In the genomic region with DNA sequence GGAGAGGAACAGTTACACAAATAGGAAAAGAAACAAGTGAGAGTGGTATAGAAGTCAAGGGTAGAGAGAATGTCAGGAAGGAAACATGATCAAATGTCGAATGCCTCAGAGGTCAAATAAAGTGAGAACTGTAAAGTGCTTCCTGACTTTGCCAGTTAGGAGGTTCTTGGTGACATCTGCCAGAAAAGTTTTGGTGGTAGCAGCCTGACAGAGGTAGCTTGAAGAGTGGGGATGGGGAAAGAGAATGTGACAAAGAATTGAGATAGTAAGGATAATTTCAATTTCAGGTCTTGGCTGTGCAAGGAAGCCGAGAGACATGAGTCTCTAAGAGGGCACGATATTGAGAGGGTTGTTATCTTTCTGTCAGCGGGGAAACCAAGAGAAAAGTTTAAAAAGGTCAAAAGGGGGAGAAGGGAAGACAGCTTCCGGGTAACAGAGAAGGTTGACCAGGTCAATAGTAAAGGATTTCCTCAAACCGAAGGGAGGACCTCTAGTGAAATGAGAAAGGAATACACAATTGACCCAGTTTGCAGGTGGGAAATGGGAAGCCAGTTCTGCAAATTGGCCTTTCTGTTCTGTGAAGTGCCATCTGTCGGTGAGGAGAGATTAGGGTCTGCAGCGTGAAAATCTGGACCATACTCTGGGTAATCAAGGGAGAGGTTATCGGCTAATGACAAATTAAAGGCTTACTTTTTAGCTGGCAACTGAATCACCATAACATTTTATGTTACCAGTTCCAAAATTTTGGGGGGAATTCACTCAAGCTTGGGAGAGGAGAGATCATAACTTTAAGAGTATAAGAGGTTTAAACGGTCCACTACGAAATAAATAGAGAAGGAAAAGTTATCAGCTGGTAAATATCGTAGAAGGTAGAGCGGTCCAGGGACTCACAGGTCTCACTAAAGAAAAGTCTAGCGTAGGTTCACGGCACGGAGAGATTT, we compare ENCODE assay signal across 8 cellular contexts. TPM values are rescaled to one million over a fixed set of nuclear protein-coding genes. Genes with fewer than 3 reads are reported as not detected.
DNase-seq lines count a peak whose midpoint lies in the region; ATAC-seq, FAIRE-seq and TF ChIP-seq lines count a peak whose summit lies in the region.

No MANE protein-coding gene starts in this region.

- WGBS in mesendoderm (ENCODE audit: extremely low coverage, insufficient coverage, low lambda C conversion rate) = no CpG with 5 or more reads among the region's 16 CpGs

- H3K4me2 ChIP-seq in KMS-11 (peak overlapping the region; percentile 63), mesendoderm (ENCODE audit: low read length) (peak overlapping the region; percentile 75)

- peaks cover 35% of the 10 kb centered on the region for H3K79me2 ChIP-seq in KMS-11 (ENCODE audit: insufficient read depth, low read depth)
- H3K79me2 ChIP-seq in mesendoderm (ENCODE audit: control insufficient read depth, insufficient read depth, low read length) = peaks cover 31% of the 10 kb centered on the region

- peak overlapping the region; percentile 47 for H2AFZ ChIP-seq in KMS-11 (ENCODE audit: low read depth)

- H3K27me3 Mint-ChIP-seq in dendritic cell treated with granulocyte-macrophage colony-stimulating factor and Interleukin-4, amounts not matched to agents 40 ng/mL and 50 ng/mL, for 4 days = no peaks in the 10 kb centered on the region

- H2AK5ac ChIP-seq in mesendoderm (ENCODE audit: low read length) = no peak overlapping the region

- peak; percentile 55 for TF ChIP-seq CTCF in KMS-11 (conservative IDR thresholded peaks at IDR 0.05; ENCODE audit: low read depth, low read length)

- peak overlapping the region; percentile 100 for H3K27ac ChIP-seq in KMS-11
- peak overlapping the region; percentile 84 for H3K27ac ChIP-seq in mesendoderm (ENCODE audit: low read depth, low read length)

- intact Hi-C loops in dendritic cell treated with granulocyte-macrophage colony-stimulating factor and Interleukin-4, amounts not matched to agents 40 ng/mL and 50 ng/mL, for 4 days (cut with micrococcal nuclease) = loop anchor here (5.0 kb wide), 1 partner anchor 75 kb away; no protein-coding TSS in a partner anchor

- no peak for ATAC-seq in GM19397 (IDR thresholded peaks at IDR 0.05; ENCODE audit: unreplicated experiment)

- H3K36me3 Mint-ChIP-seq in dendritic cell treated with granulocyte-macrophage colony-stimulating factor and Interleukin-4, amounts not matched to agents 40 ng/mL and 50 ng/mL, for 4 days (ENCODE audit: low read depth) = peaks cover 58% of the 10 kb centered on the region

- peak overlapping the region; percentile 100 for H3K9ac ChIP-seq in KMS-11
- peak overlapping the region; percentile 97 for H3K9ac ChIP-seq in mesendoderm (ENCODE audit: low read length)

- H4K8ac ChIP-seq in mesendoderm (ENCODE audit: low read depth, low read length) = no peak overlapping the region

- H3K27me3 ChIP-seq in KMS-11 (ENCODE audit: insufficient read depth, low read depth) (no peaks in the 10 kb centered on the region), mesendoderm (ENCODE audit: insufficient read depth, low read length, poor library complexity) (no peaks in the 10 kb centered on the region)

- H3K4ac ChIP-seq in mesendoderm (ENCODE audit: low read depth, low read length) = peak overlapping the region; percentile 77

- no peak overlapping the region for H2BK120ac ChIP-seq in mesendoderm (ENCODE audit: low read depth, low read length)

- H2BK5ac ChIP-seq in mesendoderm (ENCODE audit: low read length) = peak overlapping the region; percentile 5

- peaks cover 10% of the 10 kb centered on the region for H3K79me1 ChIP-seq in mesendoderm (ENCODE audit: low read length)

- H4K5ac ChIP-seq in mesendoderm (ENCODE audit: low read length) = no peak overlapping the region

- no peaks in the 10 kb centered on the region for H4K20me1 ChIP-seq in KMS-11 (ENCODE audit: insufficient read depth)

- H3K4me1 Mint-ChIP-seq in dendritic cell treated with granulocyte-macrophage colony-stimulating factor and Interleukin-4, amounts not matched to agents 40 ng/mL and 50 ng/mL, for 4 days (ENCODE audit: low read depth) = peaks cover 52% of the 10 kb centered on the region

- peaks cover 22% of the 10 kb centered on the region for H3K4me1 ChIP-seq in KMS-11 (ENCODE audit: low read depth, poor library complexity, severe bottlenecking)
- H3K4me1 ChIP-seq in mesendoderm (ENCODE audit: control insufficient read depth, low read depth, low read length) = peaks cover 8% of the 10 kb centered on the region

- no peak overlapping the region for H2BK15ac ChIP-seq in mesendoderm (replicated peaks; ENCODE audit: low read depth)

- H3K36me3 ChIP-seq in KMS-11 (ENCODE audit: insufficient read depth) = no peaks in the 10 kb centered on the region
- no peaks in the 10 kb centered on the region for H3K36me3 ChIP-seq in mesendoderm (ENCODE audit: control insufficient read depth, insufficient read depth, low read length)

- H3K4me3 Mint-ChIP-seq in dendritic cell treated with granulocyte-macrophage colony-stimulating factor and Interleukin-4, amounts not matched to agents 40 ng/mL and 50 ng/mL, for 4 days = peak overlapping the region; percentile 97

- H3K4me3 ChIP-seq in KMS-11 (IDR thresholded peaks at IDR 0.05; ENCODE audit: insufficient read depth, low read depth, low read length) (no peak overlapping the region), mesendoderm (ENCODE audit: low read length) (peak overlapping the region; percentile 86)

- peak overlapping the region; percentile 86 for H3K56ac ChIP-seq in mesendoderm (ENCODE audit: low read length)

- H3K23ac ChIP-seq in mesendoderm (ENCODE audit: low read length) = no peak overlapping the region

- H3K9me3 Mint-ChIP-seq in dendritic cell treated with granulocyte-macrophage colony-stimulating factor and Interleukin-4, amounts not matched to agents 40 ng/mL and 50 ng/mL, for 4 days = no peaks in the 10 kb centered on the region

- H3K27ac Mint-ChIP-seq in dendritic cell treated with granulocyte-macrophage colony-stimulating factor and Interleukin-4, amounts not matched to agents 40 ng/mL and 50 ng/mL, for 4 days = peak overlapping the region; percentile 100

- no peak for FAIRE-seq in urothelium cell line (lab: Jason Lieb, UNC)

- H3K18ac ChIP-seq in mesendoderm (ENCODE audit: low read length) = peak overlapping the region; percentile 89

- DNase-seq in NCI-H1436 (lab: John Stamatoyannopoulos, UW) (peak; percentile 19), NCI-H1436 treated with DMSO at 0.1 percent for 48 hours (lab: John Stamatoyannopoulos, UW) (no peak), SHP77 (lab: John Stamatoyannopoulos, UW) (peak; percentile 56 to 67), mesendoderm (peak; percentile 94), urothelium cell line (ENCODE audit: low spot score) (peak; percentile 55)

RNA-seq across cellular contexts. Expression of a gene that starts 1.0 kb away (rescaled TPM):
- polyA plus RNA-seq in mesendoderm (2013, experiment 1 of 2) = 162 TPM
- 162 TPM for polyA plus RNA-seq in mesendoderm (2013, experiment 2 of 2)

RNA-seq across cellular contexts. Expression of a gene that starts 14.5 kb away (rescaled TPM):
- 10.8 TPM for polyA plus RNA-seq in mesendoderm (2013, experiment 1 of 2)
- polyA plus RNA-seq in mesendoderm (2013, experiment 2 of 2) = 9.8 TPM

RNA-seq across cellular contexts. Expression of a gene that starts 26.6 kb away (rescaled TPM):
- polyA plus RNA-seq in mesendoderm (2013, experiment 1 of 2) = 1.4 TPM
- 1.1 TPM for polyA plus RNA-seq in mesendoderm (2013, experiment 2 of 2)

RNA-seq across cellular contexts. Expression of a gene that starts 42.0 kb away (rescaled TPM):
- 10.2 TPM for polyA plus RNA-seq in mesendoderm (2013, experiment 1 of 2)
- polyA plus RNA-seq in mesendoderm (2013, experiment 2 of 2) = 9.5 TPM
